8 cellular contexts compared by ENCODE assay signal in genomic region chr1:78003070-78003751, GRCh38. TPM values are rescaled to one million over a fixed set of nuclear protein-coding genes. Genes with fewer than 3 reads are reported as not detected.
DNase-seq lines count a peak whose midpoint lies in the region; ATAC-seq, FAIRE-seq and TF ChIP-seq lines count a peak whose summit lies in the region.

No MANE protein-coding gene starts in this region.

- BruUV-seq in Caco-2 (replicated peaks; lab: Mats Ljungman, UMichigan) = no TSS peak

- H3K9me3 ChIP-seq in ascending aorta (no peaks in the 10 kb centered on the region), Caco-2 (no peaks in the 10 kb centered on the region), mucosa of descending colon (no peaks in the 10 kb centered on the region)

- H3K27ac Mint-ChIP-seq in Caco-2 (ENCODE audit: unreplicated experiment) = no peak overlapping the region

- H3K36me3 ChIP-seq in ascending aorta (no peaks in the 10 kb centered on the region), Caco-2 (ENCODE audit: control insufficient read depth, insufficient read depth, low read length) (no peaks in the 10 kb centered on the region), mucosa of descending colon (ENCODE audit: low read depth) (no peaks in the 10 kb centered on the region)

- peak; percentile 81 for FAIRE-seq in A204.1 (lab: Jason Lieb, UNC)

- POLR2A ChIA-PET in Caco-2 (lab: Charles Lee) = interaction anchor here (1.0 to 2.0 kb wide), 2 partner anchors 25 to 30 kb away, joined by 3 to 25 read pairs; partner anchors contain the start of gene FUBP1

- DNase-seq in HL-60 (ENCODE audit: low read depth in 1 of 2, low spot score in 1 of 2) (no peak), ascending aorta (ENCODE audit: low spot score in 2 of 2) (no peak), medulla oblongata (ENCODE audit: extremely low spot score) (peak; percentile 67), GM10266 (ENCODE audit: extremely low spot score) (no peak), NCI-H1694 (lab: John Stamatoyannopoulos, UW) (no peak), Caco-2 (no peak), mucosa of descending colon (no peak)

- H3K27me3 ChIP-seq in HL-60 (ENCODE audit: insufficient read depth, poor library complexity, severe bottlenecking) = no peaks in the 10 kb centered on the region
- H3K27me3 ChIP-seq in ascending aorta = no peaks in the 10 kb centered on the region
- H3K27me3 ChIP-seq in Caco-2 (replicated peaks; ENCODE audit: control insufficient read depth, insufficient read depth, low read length) = no peaks in the 10 kb centered on the region

- H3K27me3 Mint-ChIP-seq in Caco-2 (ENCODE audit: insufficient read depth, unreplicated experiment) = no peaks in the 10 kb centered on the region

- H3K4me1 Mint-ChIP-seq in Caco-2 (ENCODE audit: low read depth, unreplicated experiment) = peaks cover 1% of the 10 kb centered on the region

- ATAC-seq in mucosa of descending colon = no peak

- H3K36me3 Mint-ChIP-seq in Caco-2 (ENCODE audit: insufficient read depth, unreplicated experiment) = peaks cover 10% of the 10 kb centered on the region

- intact Hi-C loops in ascending aorta (cut with DNase I) (loop anchor here (10.0 kb wide), 1 partner anchor 168 kb away; no protein-coding TSS in a partner anchor), Caco-2 (cut with micrococcal nuclease; ENCODE audit: unreplicated experiment) (no loop called here), mucosa of descending colon (cut with DNase I, micrococcal nuclease) (no loop called here)

- H3K9me3 Mint-ChIP-seq in Caco-2 (ENCODE audit: unreplicated experiment) = no peaks in the 10 kb centered on the region

- TF ChIP-seq CTCF in HL-60 (IDR thresholded peaks at IDR 0.05; ENCODE audit: insufficient read depth, low read length) (no peak), ascending aorta (IDR thresholded peaks at IDR 0.05) (no peak), GM10266 (IDR thresholded peaks at IDR 0.05; ENCODE audit: control insufficient read depth, insufficient read depth, low read depth, missing control alignments) (no peak), Caco-2 (IDR thresholded peaks at IDR 0.05; ENCODE audit: insufficient read depth in 1 of 2, low read depth in 1 of 2, low read length in 1 of 2, severe bottlenecking in 1 of 2, unreplicated experiment in 1 of 2) (no peak), mucosa of descending colon (IDR thresholded peaks at IDR 0.05) (no peak)

- H3K4me3 Mint-ChIP-seq in Caco-2 (ENCODE audit: unreplicated experiment) = no peak overlapping the region

- H3K4me1 ChIP-seq in ascending aorta = peaks cover 0 to 6% of the 10 kb centered on the region in 2 donors
- H3K4me1 ChIP-seq in Caco-2 = 0 out of 2 replicates have a peak, but pooled peaks cover 2% of the 10 kb centered on the region
- H3K4me1 ChIP-seq in mucosa of descending colon (ENCODE audit: low read depth) = no peaks in the 10 kb centered on the region

- CTCF ChIA-PET in Caco-2 (lab: Charles Lee) = interaction anchor here (1.9 kb wide), 1 partner anchor 111 kb away, joined by 14 read pairs; no protein-coding TSS in a partner anchor

- peak overlapping the region; percentile 99 for H3K27ac ChIP-seq in HL-60 (replicated peaks)
- H3K27ac ChIP-seq in ascending aorta = peak overlapping the region; percentile 88

- no peak overlapping the region for H3K4me3 ChIP-seq in HL-60 (replicated peaks; ENCODE audit: insufficient read depth, low read length)
- peak overlapping the region; percentile 55 to 74 for H3K4me3 ChIP-seq in ascending aorta
- no peak overlapping the region for H3K4me3 ChIP-seq in Caco-2 (ENCODE audit: low read depth, low read length)
- H3K4me3 ChIP-seq in mucosa of descending colon = no peak overlapping the region

RNA-seq across cellular contexts. Expression of gene DNAJB4, which starts 1.5 kb away (rescaled TPM):
- total RNA-seq in ascending aorta = 20.1 TPM
- 5.4 and 6.5 TPM in 2 replicates for total RNA-seq in Caco-2 (2022)
- total RNA-seq in mucosa of descending colon = 10 to 100 TPM; 15.8 to 42.2 (median 19.4) TPM

RNA-seq across cellular contexts. Expression of gene FUBP1, which starts 24.3 kb away (rescaled TPM):
- 90.3 TPM for total RNA-seq in ascending aorta
- total RNA-seq in Caco-2 (2022) = 90.1 and 92.6 TPM in 2 replicates
- 100 to 1,000 TPM in 1 of 3 donors, 10 to 100 TPM in 2; 86.5 to 105 (median 97.8) TPM for total RNA-seq in mucosa of descending colon

RNA-seq across cellular contexts. Expression of gene GIPC2, which starts 42.6 kb away (rescaled TPM):
- total RNA-seq in ascending aorta = 0.64 TPM
- 4.3 and 4.4 TPM in 2 replicates for total RNA-seq in Caco-2 (2022)
- 10 to 100 TPM; 12.8 to 34.7 (median 27.9) TPM for total RNA-seq in mucosa of descending colon

Comparison
In these comparisons a context has a peak if more than half of its experiments do, and no peak if none do; other contexts are left out.
1. H3K4me3 ChIP-seq: peak in ascending aorta (2 of 2); none in HL-60 (single experiment), Caco-2 (single experiment) and mucosa of descending colon (single experiment).